Comparison of ENCODE assay signal across 8 cellular contexts in genomic region chr6:70413114-70413828, GRCh38. TPM values are rescaled to one million over a fixed set of nuclear protein-coding genes. Genes with fewer than 3 reads are reported as not detected.
DNase-seq lines count a peak whose midpoint lies in the region; ATAC-seq and TF ChIP-seq lines count a peak whose summit lies in the region.

FAM135A (plus strand) TSS chr6:70413508; CDS start chr6:70428343, 14,835 bp downstream.

- intact Hi-C loops in heart right ventricle (cut with DNase I) = loop anchor here in 2 of 10 donors (1.0 to 10.0 kb wide), 3 partner anchors 41 to 608 kb away; no protein-coding TSS in a partner anchor
- intact Hi-C loops in posterior cingulate gyrus (cut with DNase I) = no loop called here

- H3K27me3 Mint-ChIP-seq in T-cell = no peaks in the 10 kb centered on the region

- POLR2A ChIA-PET in T-cell (lab: Charles Lee) = interaction anchor here in 1 of 2 donors (0.6 kb wide), 4 partner anchors 8 to 598 kb away, joined by 3 to 6 read pairs (median 3); no protein-coding TSS in a partner anchor

- H3K4me1 ChIP-seq in heart right ventricle = peaks cover 0 to 28% (median 18%) of the 10 kb centered on the region in 9 donors
- peaks cover 5 to 25% (median 12%) of the 10 kb centered on the region in 4 donors for H3K4me1 ChIP-seq in upper lobe of left lung

- DNase-seq in GM12865 (ENCODE audit: low read depth) = peak; percentile 99
- DNase-seq in NCI-H1417 (lab: John Stamatoyannopoulos, UW) = peak; percentile 98 to 99 (median 98)
- peak; percentile 80 to 94 (median 86) for DNase-seq in T-cell
- DNase-seq in amniotic epithelial cell (ENCODE audit: low read depth) = peak; percentile 96
- DNase-seq in heart right ventricle = peak; percentile 97 to 98
- DNase-seq in posterior cingulate gyrus = peak; percentile 91 to 100 (median 96)
- DNase-seq in upper lobe of left lung = peak; percentile 99

- WGBS in heart right ventricle, 2 donors = 0 to 1% methylated on average over 54 to 65 of the region's 65 CpGs
- 0% methylated on average over 18 to 37 of the region's 65 CpGs for WGBS in upper lobe of left lung, 2 donors

- ATAC-seq in HG02759 (IDR thresholded peaks at IDR 0.05; ENCODE audit: unreplicated experiment) = peak; percentile 87
- peak; percentile 90 to 96 (median 96) for ATAC-seq in T-cell (replicated peaks in 1 of 4)
- peak; percentile 98 to 100 (median 99) for ATAC-seq in heart right ventricle
- ATAC-seq in upper lobe of left lung (ENCODE audit: low FRiP score in 2 of 2) = peak; percentile 99 to 100

- peak within 1 kb of the TSS; percentile 78 for H3K4me3 ChIP-seq in GM12865 (ENCODE audit: low read depth, low read length)
- peak within 1 kb of the TSS; percentile 65 to 100 (median 98) for H3K4me3 ChIP-seq in heart right ventricle
- peak within 1 kb of the TSS; percentile 63 to 92 (median 86) for H3K4me3 ChIP-seq in upper lobe of left lung

- H3K4me1 Mint-ChIP-seq in T-cell = peaks cover 22 to 26% (median 23%) of the 10 kb centered on the region in 3 donors

- CTCF ChIA-PET in T-cell (lab: Charles Lee) = interaction anchor here (0.6 to 3.0 kb wide), 8 partner anchors 13 to 617 kb away, joined by 3 to 11 read pairs (median 4); partner anchors contain the start of gene LMBRD1 (in 1 of the 2)

- H3K27ac ChIP-seq in heart right ventricle (peak within 1 kb of the TSS; percentile 65 to 94 (median 86)), upper lobe of left lung (peak within 1 kb of the TSS; percentile 78 to 91 (median 84))

- peaks cover 0 to 15% (median under 1%) of the 10 kb centered on the region in 9 donors for H3K36me3 ChIP-seq in heart right ventricle
- peaks cover 0 to 6% (median 0%) of the 10 kb centered on the region in 4 donors for H3K36me3 ChIP-seq in upper lobe of left lung

- peak in 3 of 4 donors; percentile 43 to 82 (median 63) for TF ChIP-seq POLR2A in upper lobe of left lung (IDR thresholded peaks at IDR 0.05)

- no peaks in the 10 kb centered on the region for H3K27me3 ChIP-seq in heart right ventricle
- no peaks in the 10 kb centered on the region for H3K27me3 ChIP-seq in upper lobe of left lung

- peak within 1 kb of the TSS; percentile 80 to 87 for H3K27ac Mint-ChIP-seq in T-cell

- H3K36me3 Mint-ChIP-seq in T-cell = peaks cover 4% of the 10 kb centered on the region

- TF ChIP-seq CTCF in GM12865 (IDR thresholded peaks at IDR 0.05; ENCODE audit: insufficient read depth, low read depth, low read length, missing control alignments) (no peak), heart right ventricle (IDR thresholded peaks at IDR 0.05) (no peak), upper lobe of left lung (IDR thresholded peaks at IDR 0.05) (no peak)

- peak within 1 kb of the TSS; percentile 87 to 96 (median 95) for H3K4me3 Mint-ChIP-seq in T-cell

- no peaks in the 10 kb centered on the region for H3K9me3 Mint-ChIP-seq in T-cell

- no peak for TF ChIP-seq EP300 in upper lobe of left lung (IDR thresholded peaks at IDR 0.05)

- H3K9me3 ChIP-seq in heart right ventricle (no peaks in the 10 kb centered on the region), upper lobe of left lung (no peaks in the 10 kb centered on the region)

RNA-seq across cellular contexts. Expression of gene FAM135A, which starts in this region (rescaled TPM):
- total RNA-seq in T-cell (1 to 10 TPM; 6.4 to 8.4 (median 7.6) TPM), heart right ventricle (10 to 100 TPM; 10.5 to 18.0 (median 12.8) TPM), upper lobe of left lung (10 to 100 TPM; 13.7 to 57.9 (median 29.2) TPM)
- 10 to 100 TPM in 1 of 2 donors, 1 to 10 TPM in 1; 4.8 to 13.7 TPM for polyA plus RNA-seq in heart right ventricle

Comparison
In these comparisons a context has a peak if more than half of its experiments do, and no peak if none do; other contexts are left out.
1. Peak in every context shown above with its lines: DNase-seq, ATAC-seq, H3K4me3 ChIP-seq and H3K27ac ChIP-seq.